11 cellular contexts compared by ENCODE assay signal in genomic region chr12:113162102-113163029, GRCh38. TPM values are rescaled to one million over a fixed set of nuclear protein-coding genes. Genes with fewer than 3 reads are reported as not detected.
DNase-seq lines count a peak whose midpoint lies in the region; ATAC-seq and TF ChIP-seq lines count a peak whose summit lies in the region.
"Had no signal": no experiment of that assay in that cellular context is flagged by ENCODE, and none has a peak within 500 bp of the region (broad histone marks: within the 10 kb centered on the region; RNA-seq: fewer than 3 reads in every experiment).

No MANE protein-coding gene starts in this region.

- H3K4me3 Mint-ChIP-seq in stimulated activated effector memory CD8-positive, alpha-beta T cell treated with anti-CD3 and anti-CD28 coated beads, Interleukin-12 subunit alpha, Interleukin-12 subunit beta, amount 100 ng/mL, for 72 hours: no peak overlapping the region
- H3K4me3 Mint-ChIP-seq: activated T-helper 1 cell treated with anti-CD3 and anti-CD28 coated beads, Interleukin-12 subunit alpha, Interleukin-12 subunit beta, Interleukin-2, Interleukin-4 antibody, amounts not matched to agents 30 ng/mL and 10 ng/mL and 1 ng/mL, durations not matched to agents 14 hours and 24 hours and 36 hours had no signal

- DNase-seq in NCI-H1694 (lab: John Stamatoyannopoulos, UW) (peak; percentile 2), NCI-H1694 treated with DMSO at 0.1 percent for 48 hours (lab: John Stamatoyannopoulos, UW) (no peak), glomerular visceral epithelial cell (ENCODE audit: extremely low spot score) (peak; percentile 22), NOMO-1 treated with dmso at 0.1 percent for 144 hours (lab: John Stamatoyannopoulos, UW; ENCODE audit: unreplicated experiment) (no peak), NCI-H128 (lab: John Stamatoyannopoulos, UW; ENCODE audit: unreplicated experiment) (no peak), ureter (ENCODE audit: low spot score) (no peak)
- no peak for DNase-seq in stimulated activated effector memory CD8-positive, alpha-beta T cell treated with anti-CD3 and anti-CD28 coated beads, Interleukin-12 subunit alpha, Interleukin-12 subunit beta, amount 100 ng/mL, for 72 hours (ENCODE audit: low spot score in 2 of 2)
- DNase-seq: T-helper 9 cell had no signal

- H3K27ac Mint-ChIP-seq in stimulated activated effector memory CD8-positive, alpha-beta T cell treated with anti-CD3 and anti-CD28 coated beads, Interleukin-12 subunit alpha, Interleukin-12 subunit beta, amount 100 ng/mL, for 72 hours: peak overlapping the region; percentile 26
- H3K27ac Mint-ChIP-seq: activated T-helper 1 cell treated with anti-CD3 and anti-CD28 coated beads, Interleukin-12 subunit alpha, Interleukin-12 subunit beta, Interleukin-2, Interleukin-4 antibody, amounts not matched to agents 30 ng/mL and 10 ng/mL and 1 ng/mL, durations not matched to agents 14 hours and 24 hours and 36 hours had no signal

- H3K36me3 Mint-ChIP-seq in stimulated activated effector memory CD8-positive, alpha-beta T cell treated with anti-CD3 and anti-CD28 coated beads, Interleukin-12 subunit alpha, Interleukin-12 subunit beta, amount 100 ng/mL, for 72 hours: peaks cover 94% of the 10 kb centered on the region

- peaks cover 9% of the 10 kb centered on the region for H3K4me1 Mint-ChIP-seq in stimulated activated effector memory CD8-positive, alpha-beta T cell treated with anti-CD3 and anti-CD28 coated beads, Interleukin-12 subunit alpha, Interleukin-12 subunit beta, amount 100 ng/mL, for 72 hours

- ATAC-seq in SK-N-SH treated with all-trans-retinoic acid at 6 μM for 48 hours: peak; percentile 35
- ATAC-seq in stimulated activated effector memory CD8-positive, alpha-beta T cell treated with anti-CD3 and anti-CD28 coated beads, Interleukin-12 subunit alpha, Interleukin-12 subunit beta, amount 100 ng/mL, for 72 hours: no peak

- no peaks in the 10 kb centered on the region for H3K9me3 Mint-ChIP-seq in stimulated activated effector memory CD8-positive, alpha-beta T cell treated with anti-CD3 and anti-CD28 coated beads, Interleukin-12 subunit alpha, Interleukin-12 subunit beta, amount 100 ng/mL, for 72 hours
- H3K9me3 Mint-ChIP-seq: activated T-helper 1 cell treated with anti-CD3 and anti-CD28 coated beads, Interleukin-12 subunit alpha, Interleukin-12 subunit beta, Interleukin-2, Interleukin-4 antibody, amounts not matched to agents 30 ng/mL and 10 ng/mL and 1 ng/mL, durations not matched to agents 14 hours and 24 hours and 36 hours had no signal

TF ChIP-seq in SK-N-SH treated with all-trans-retinoic acid at 6 μM for 48 hours, 23 proteins besides CTCF, POLR2A, EP300 and RAD21:
- TF ChIP-seq SNAI2 (CRISPR knock-in tag; IDR thresholded peaks at IDR 0.05): no peak
- TF ChIP-seq CSDC2 (CRISPR knock-in tag; IDR thresholded peaks at IDR 0.05): no peak
- no peak for TF ChIP-seq ZC3H10 (CRISPR knock-in tag; IDR thresholded peaks at IDR 0.05)
- no peak for TF ChIP-seq TOX (CRISPR knock-in tag; IDR thresholded peaks at IDR 0.05; ENCODE audit: borderline replicate concordance)
- no peak for TF ChIP-seq ZNF565 (CRISPR knock-in tag; conservative IDR thresholded peaks at IDR 0.05; ENCODE audit: low read depth)
- TF ChIP-seq BACH2 (CRISPR knock-in tag; IDR thresholded peaks at IDR 0.05; ENCODE audit: borderline replicate concordance): no peak
- TF ChIP-seq PATZ1 (CRISPR knock-in tag; IDR thresholded peaks at IDR 0.05; ENCODE audit: borderline replicate concordance): no peak
- TF ChIP-seq POU6F1 (CRISPR knock-in tag; IDR thresholded peaks at IDR 0.05; ENCODE audit: borderline replicate concordance, low read depth): no peak
- no peak for TF ChIP-seq ARNTL (CRISPR knock-in tag; IDR thresholded peaks at IDR 0.05; ENCODE audit: borderline replicate concordance, low read depth)
- no peak for TF ChIP-seq PPARA (CRISPR knock-in tag; IDR thresholded peaks at IDR 0.05; ENCODE audit: borderline replicate concordance)
- no peak for TF ChIP-seq GLIS3 (CRISPR knock-in tag; IDR thresholded peaks at IDR 0.05)

RNA-seq across cellular contexts. Expression of gene CFAP73, which starts 12.8 kb away (rescaled TPM):
- total RNA-seq in ureter: not detected
- total RNA-seq: right cardiac atrium had no signal

RNA-seq across cellular contexts. Expression of gene DDX54, which starts 22.9 kb away (rescaled TPM):
- total RNA-seq in ureter: 65.2 TPM

RNA-seq across cellular contexts. Expression of gene RITA1, which starts 23.2 kb away (rescaled TPM):
- total RNA-seq in ureter: 11.6 TPM

RNA-seq across cellular contexts. Expression of gene RASAL1, which starts 26.8 kb away (rescaled TPM):
- total RNA-seq in ureter: 1.6 TPM
- total RNA-seq: right cardiac atrium had no signal

RNA-seq across cellular contexts. Expression of gene TPCN1, which starts 58.9 kb away (rescaled TPM):
- total RNA-seq in ureter: 133 TPM

Comparison
In these comparisons a context has a peak if more than half of its experiments do, and no peak if none do; other contexts are left out.
1. DNase-seq: peak in NCI-H1694 (single experiment) and glomerular visceral epithelial cell (single experiment); none in NCI-H1694 treated with DMSO at 0.1 percent for 48 hours (single experiment), stimulated activated effector memory CD8-positive, alpha-beta T cell treated with anti-CD3 and anti-CD28 coated beads, Interleukin-12 subunit alpha, Interleukin-12 subunit beta, amount 100 ng/mL, for 72 hours (0 of 2), NOMO-1 treated with dmso at 0.1 percent for 144 hours (single experiment), NCI-H128 (single experiment) and ureter (single experiment).